In genomic region chr5:131242728-131243255, GRCh38 we compare ENCODE assay signal across 12 cellular contexts. TPM values are rescaled to one million over a fixed set of nuclear protein-coding genes. Genes with fewer than 3 reads are reported as not detected.
DNase-seq lines count a peak whose midpoint lies in the region; ATAC-seq and TF ChIP-seq lines count a peak whose summit lies in the region.
"Had no signal": no experiment of that assay in that cellular context is flagged by ENCODE, and none has a peak within 500 bp of the region (broad histone marks: within the 10 kb centered on the region; RNA-seq: fewer than 3 reads in every experiment).

No MANE protein-coding gene starts in this region.

- H3K4me1 Mint-ChIP-seq in stimulated activated naive CD8-positive, alpha-beta T cell treated with anti-CD3 and anti-CD28 coated beads, Interleukin-15, amount 100 ng/mL, for 72 hours: peaks cover 26% of the 10 kb centered on the region

- H2AFZ ChIP-seq in PC-3 (ENCODE audit: low read length): no peak overlapping the region

- peak overlapping the region in 1 of 2 donors; percentile 51 for H3K27ac Mint-ChIP-seq in activated naive CD4-positive, alpha-beta T cell treated with anti-CD3 and anti-CD28 coated beads, Interleukin-2, amount 50 U/mL, for 72 hours
- peak overlapping the region in 1 of 2 donors; percentile 13 for H3K27ac Mint-ChIP-seq in stimulated activated naive CD8-positive, alpha-beta T cell treated with anti-CD3 and anti-CD28 coated beads, Interleukin-15, amount 100 ng/mL, for 72 hours
- H3K27ac Mint-ChIP-seq: effector memory CD8-positive, alpha-beta T cell; memory B cell had no signal

- peaks cover 0 to 4% of the 10 kb centered on the region in 2 donors for H3K9me3 Mint-ChIP-seq in activated naive CD4-positive, alpha-beta T cell treated with anti-CD3 and anti-CD28 coated beads, Interleukin-2, amount 50 U/mL, for 72 hours
- no peaks in the 10 kb centered on the region for H3K9me3 Mint-ChIP-seq in stimulated activated naive CD8-positive, alpha-beta T cell treated with anti-CD3 and anti-CD28 coated beads, Interleukin-15, amount 100 ng/mL, for 72 hours
- H3K9me3 Mint-ChIP-seq: effector memory CD8-positive, alpha-beta T cell; memory B cell had no signal

- DNase-seq in activated naive CD4-positive, alpha-beta T cell treated with anti-CD3 and anti-CD28 coated beads, Interleukin-2, amount 50 U/mL, for 72 hours (ENCODE audit: low spot score in 2 of 2): no peak
- no peak for DNase-seq in activated naive CD4-positive, alpha-beta T cell (lab: John Stamatoyannopoulos, UW)
- DNase-seq in PC-3 (peak; percentile 74), Kasumi-1 (lab: John Stamatoyannopoulos, UW) (no peak), NCI-H510A (lab: John Stamatoyannopoulos, UW) (no peak), iPS-NIHi7 (ENCODE audit: extremely low spot score) (no peak)
- no peak for DNase-seq in stimulated activated naive CD8-positive, alpha-beta T cell treated with anti-CD3 and anti-CD28 coated beads, Interleukin-15, amount 100 ng/mL, for 72 hours
- DNase-seq: effector memory CD8-positive, alpha-beta T cell; NCI-H2171 treated with DMSO at 0.1 percent for 48 hours had no signal

- CTCF ChIA-PET in PC-3 (lab: Charles Lee): no interaction called here

- no peaks in the 10 kb centered on the region for H3K36me3 ChIP-seq in PC-3 (ENCODE audit: low read depth, low read length)

- H3K9me2 ChIP-seq in PC-3 (replicated peaks; ENCODE audit: low read length): no peaks in the 10 kb centered on the region

- peak overlapping the region; percentile 63 for H3K27ac ChIP-seq in PC-3 (ENCODE audit: low read length)
- H3K27ac ChIP-seq: C4-2B had no signal

- intact Hi-C loops in PC-3 (cut with micrococcal nuclease): no loop called here

- H3K9ac ChIP-seq in PC-3 (ENCODE audit: low read length): no peak overlapping the region

- H3K4me3 Mint-ChIP-seq in stimulated activated naive CD8-positive, alpha-beta T cell treated with anti-CD3 and anti-CD28 coated beads, Interleukin-15, amount 100 ng/mL, for 72 hours: no peak overlapping the region
- H3K4me3 Mint-ChIP-seq: effector memory CD8-positive, alpha-beta T cell; memory B cell had no signal

- peaks cover 0 to 34% of the 10 kb centered on the region in 2 donors for H3K36me3 Mint-ChIP-seq in activated naive CD4-positive, alpha-beta T cell treated with anti-CD3 and anti-CD28 coated beads, Interleukin-2, amount 50 U/mL, for 72 hours

- H3K79me2 ChIP-seq in PC-3 (ENCODE audit: low read length): no peaks in the 10 kb centered on the region

- H3K4me2 ChIP-seq in PC-3 (ENCODE audit: low read length): peak overlapping the region; percentile 37

- H3F3A ChIP-seq in PC-3 (ENCODE audit: low read length, unreplicated experiment): no peaks in the 10 kb centered on the region

- ATAC-seq in activated naive CD4-positive, alpha-beta T cell treated with anti-CD3 and anti-CD28 coated beads, Interleukin-2, amount 50 U/mL, for 72 hours: peak; percentile 92 to 95
- ATAC-seq in PC-3: peak; percentile 96
- peak; percentile 99 for ATAC-seq in esophagus mucosa
- ATAC-seq in stimulated activated naive CD8-positive, alpha-beta T cell treated with anti-CD3 and anti-CD28 coated beads, Interleukin-15, amount 100 ng/mL, for 72 hours: peak; percentile 82
- ATAC-seq: effector memory CD8-positive, alpha-beta T cell had no signal

- H4K20me1 ChIP-seq in PC-3 (ENCODE audit: low read length): no peaks in the 10 kb centered on the region

- H3K27me3 Mint-ChIP-seq in stimulated activated naive CD8-positive, alpha-beta T cell treated with anti-CD3 and anti-CD28 coated beads, Interleukin-15, amount 100 ng/mL, for 72 hours: no peaks in the 10 kb centered on the region
- H3K27me3 Mint-ChIP-seq: effector memory CD8-positive, alpha-beta T cell; memory B cell had no signal

- TF ChIP-seq CTCF in PC-3 (conservative IDR thresholded peaks at IDR 0.05; ENCODE audit: low read depth, low read length): no peak

- POLR2A ChIA-PET in PC-3 (lab: Charles Lee; ENCODE audit: unreplicated experiment): no interaction called here

- H3K27me3 ChIP-seq in PC-3 (ENCODE audit: low read length): no peaks in the 10 kb centered on the region

- H3K9me3 ChIP-seq in PC-3 (ENCODE audit: low read length): no peaks in the 10 kb centered on the region

- BruUV-seq in PC-3 (replicated peaks; lab: Mats Ljungman, UMichigan): no TSS peak

- peaks cover 14% of the 10 kb centered on the region for H3K4me1 ChIP-seq in PC-3 (ENCODE audit: insufficient read depth, low read length)

- H3K4me3 ChIP-seq in PC-3 (ENCODE audit: low read length): no peak overlapping the region

RNA-seq across cellular contexts. Expression of gene CDC42SE2, which starts 21.1 kb away (rescaled TPM):
- total RNA-seq in activated naive CD4-positive, alpha-beta T cell treated with anti-CD3 and anti-CD28 coated beads, Interleukin-2, amount 50 U/mL, for 72 hours: 100 to 1,000 TPM in 1 of 2 donors, 10 to 100 TPM in 1; 84.6 to 102 TPM
- total RNA-seq in PC-3 (2014; rRNA removed): 10.5 and 13.3 TPM in 2 replicates
- 15.2 TPM for total RNA-seq in esophagus mucosa
